In genomic region chr7:116630357-116630756, GRCh38 we compare ENCODE assay signal across 11 cellular contexts. TPM values are rescaled to one million over a fixed set of nuclear protein-coding genes. Genes with fewer than 3 reads are reported as not detected.
DNase-seq lines count a peak whose midpoint lies in the region; ATAC-seq and TF ChIP-seq lines count a peak whose summit lies in the region.
"Had no signal": no experiment of that assay in that cellular context is flagged by ENCODE, and none has a peak within 500 bp of the region (broad histone marks: within the 10 kb centered on the region; RNA-seq: fewer than 3 reads in every experiment).

No MANE protein-coding gene starts in this region.

- H3K27me3 ChIP-seq in left lung: no peaks in the 10 kb centered on the region

- no peak for TF ChIP-seq CTCF in left lung (IDR thresholded peaks at IDR 0.05)
- TF ChIP-seq CTCF in chondrocyte (IDR thresholded peaks at IDR 0.05): no peak
- TF ChIP-seq CTCF in endothelial cell (IDR thresholded peaks at IDR 0.05; ENCODE audit: unreplicated experiment): no peak

- H3K4me3 Mint-ChIP-seq in chondrocyte (ENCODE audit: unreplicated experiment) (no peak overlapping the region), endothelial cell (ENCODE audit: unreplicated experiment) (no peak overlapping the region)
- H3K4me3 Mint-ChIP-seq: neural crest cell; stimulated activated naive CD8-positive, alpha-beta T cell treated with anti-CD3 and anti-CD28 coated beads, Interleukin-15, Interleukin-2, amounts not matched to agents 100 ng/mL and 50 ng/mL, for 24 hours had no signal

- H3K36me3 Mint-ChIP-seq in chondrocyte (ENCODE audit: low read depth): no peaks in the 10 kb centered on the region
- no peaks in the 10 kb centered on the region for H3K36me3 Mint-ChIP-seq in endothelial cell (ENCODE audit: low read depth, unreplicated experiment)

- H3K36me3 ChIP-seq in left lung: no peaks in the 10 kb centered on the region

- DNase-seq in left lung: no peak
- no peak for DNase-seq in NCI-H1436 treated with DMSO at 0.1 percent for 48 hours (lab: John Stamatoyannopoulos, UW)
- DNase-seq in chondrocyte (ENCODE audit: low spot score): no peak
- no peak for DNase-seq in pons (ENCODE audit: low spot score)
- no peak for DNase-seq in endothelial cell (ENCODE audit: low spot score)
- DNase-seq: NCI-H1436 had no signal

- no peaks in the 10 kb centered on the region for H3K9me3 ChIP-seq in left lung

- H3K27ac Mint-ChIP-seq in chondrocyte (ENCODE audit: unreplicated experiment) (no peak overlapping the region), endothelial cell (ENCODE audit: unreplicated experiment) (no peak overlapping the region)
- H3K27ac Mint-ChIP-seq: stimulated activated naive CD8-positive, alpha-beta T cell treated with anti-CD3 and anti-CD28 coated beads, Interleukin-15, Interleukin-2, amounts not matched to agents 100 ng/mL and 50 ng/mL, for 24 hours had no signal

- H3K9me3 Mint-ChIP-seq in chondrocyte (ENCODE audit: low read depth): no peaks in the 10 kb centered on the region
- H3K9me3 Mint-ChIP-seq in endothelial cell (ENCODE audit: unreplicated experiment): no peaks in the 10 kb centered on the region
- H3K9me3 Mint-ChIP-seq: neural crest cell; stimulated activated naive CD8-positive, alpha-beta T cell treated with anti-CD3 and anti-CD28 coated beads, Interleukin-15, Interleukin-2, amounts not matched to agents 100 ng/mL and 50 ng/mL, for 24 hours had no signal

- peak; percentile 97 for ATAC-seq in GM18517 (IDR thresholded peaks at IDR 0.05; ENCODE audit: unreplicated experiment)
- peak; percentile 95 for ATAC-seq in GM21576 (IDR thresholded peaks at IDR 0.05; ENCODE audit: unreplicated experiment)
- peak; percentile 91 for ATAC-seq in HG03442 (IDR thresholded peaks at IDR 0.05; ENCODE audit: unreplicated experiment)
- peak; percentile 15 for ATAC-seq in left lung

- H3K27me3 Mint-ChIP-seq in chondrocyte (ENCODE audit: low read depth) (peaks cover 1% of the 10 kb centered on the region), endothelial cell (ENCODE audit: unreplicated experiment) (no peaks in the 10 kb centered on the region)

- H3K4me3 ChIP-seq in left lung: no peak overlapping the region

- H3K4me1 ChIP-seq in left lung: peaks cover 0 to 5% of the 10 kb centered on the region in 2 donors

- no peak overlapping the region for H3K27ac ChIP-seq in left lung

- H3K4me1 Mint-ChIP-seq in chondrocyte (ENCODE audit: low read depth) (peaks cover 25% of the 10 kb centered on the region), endothelial cell (ENCODE audit: unreplicated experiment) (no peaks in the 10 kb centered on the region)

- intact Hi-C loops in left lung (cut with DNase I): no loop called here

RNA-seq across cellular contexts. Expression of gene MET, which starts 41.6 kb away (rescaled TPM):
- 10 to 100 TPM; 70.0 to 89.3 TPM for total RNA-seq in left lung
- 22.0 to 25.1 TPM (median 23.6 TPM) in 3 replicates for total RNA-seq in chondrocyte
- 35.1 TPM for total RNA-seq in endothelial cell (ENCODE audit: unreplicated experiment)

Comparison
In these comparisons a context has a peak if more than half of its experiments do, and no peak if none do; other contexts are left out.
1. ATAC-seq: peak in every context shown above with its lines; median percentile 97 in GM18517; 95 in GM21576; 91 in HG03442; 15 in left lung.